In the genomic region with DNA sequence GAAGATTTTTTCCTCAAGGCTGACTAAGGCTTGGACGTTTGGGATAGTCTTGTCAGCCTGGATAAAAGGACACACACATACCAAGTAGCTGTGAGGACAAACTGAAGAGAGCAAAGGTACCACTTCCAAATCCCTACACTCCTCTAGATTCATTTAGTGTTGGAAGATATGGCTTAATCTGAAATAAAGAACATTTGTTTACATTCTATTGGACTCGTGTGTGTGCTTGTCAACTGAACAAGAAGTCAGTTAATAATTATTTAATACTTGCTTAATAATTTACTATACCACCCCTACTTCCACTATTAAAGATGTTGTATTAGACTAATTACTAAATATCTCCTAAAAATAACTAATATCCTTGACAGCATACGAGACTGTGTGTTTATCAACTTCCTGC, we compare ENCODE assay signal across 9 cellular contexts. TPM values are rescaled to one million over a fixed set of nuclear protein-coding genes. Genes with fewer than 3 reads are reported as not detected.
"Had no signal": no experiment of that assay in that cellular context is flagged by ENCODE, and none has a peak within 500 bp of the region (broad histone marks: within the 10 kb centered on the region; RNA-seq: fewer than 3 reads in every experiment).

No MANE protein-coding gene starts in this region.

- DNase-seq: GDM1, GF-D8 had no signal

- H3K4me3 ChIP-seq: GM12878 had no signal

- ATAC-seq: GM12878 had no signal

- FAIRE-seq: G401.6, GM12878, GM12891, GM12892, GM18507, GM19239 had no signal

RNA-seq across cellular contexts. Expression of a gene that starts 23.3 kb away (rescaled TPM):
- total RNA-seq: G401 had no signal
